In genomic region chr14:103393687-103394626, GRCh38 we compare ENCODE assay signal across 8 cellular contexts. TPM values are rescaled to one million over a fixed set of nuclear protein-coding genes. Genes with fewer than 3 reads are reported as not detected.
A peak's percentile ranks its signal among the peaks of the same experiment; 100 is the strongest.
DNase-seq lines count a peak whose midpoint lies in the region; ATAC-seq and TF ChIP-seq lines count a peak whose summit lies in the region.

No MANE protein-coding gene starts in this region.

- no peak for ATAC-seq in PC-3

- H3K79me2 ChIP-seq in PC-3 (ENCODE audit: low read length): peaks cover 99% of the 10 kb centered on the region

- no peaks in the 10 kb centered on the region for H3K9me3 Mint-ChIP-seq in activated naive CD4-positive, alpha-beta T cell treated with anti-CD3 and anti-CD28 coated beads, Interleukin-2, amount 50 U/mL, for 24 hours
- H3K9me3 Mint-ChIP-seq in neural crest cell: no peaks in the 10 kb centered on the region

- CTCF ChIA-PET in PC-3 (lab: Charles Lee): interaction anchor here (0.6 kb wide), 1 partner anchor 879 kb away, joined by 3 read pairs; no protein-coding TSS in a partner anchor

- no peaks in the 10 kb centered on the region for H3K27me3 Mint-ChIP-seq in activated naive CD4-positive, alpha-beta T cell treated with anti-CD3 and anti-CD28 coated beads, Interleukin-2, amount 50 U/mL, for 24 hours
- H3K27me3 Mint-ChIP-seq in neural crest cell (ENCODE audit: low read depth): no peaks in the 10 kb centered on the region

- no peaks in the 10 kb centered on the region for H3K9me2 ChIP-seq in PC-3 (replicated peaks; ENCODE audit: low read length)

- H4K20me1 ChIP-seq in PC-3 (ENCODE audit: low read length): peaks cover 74% of the 10 kb centered on the region

- no peaks in the 10 kb centered on the region for H3K9me3 ChIP-seq in PC-3 (ENCODE audit: low read length)

- H3K4me2 ChIP-seq in PC-3 (ENCODE audit: low read length): no peak overlapping the region

- no peak for DNase-seq in activated naive CD4-positive, alpha-beta T cell (lab: John Stamatoyannopoulos, UW)
- DNase-seq in PC-3 (peak; percentile 58), epidermal melanocyte (ENCODE audit: insufficient read length, low spot score) (peak; percentile 41), neural crest cell (ENCODE audit: low read depth, low spot score) (no peak), NCI-H524 treated with DMSO at 0.1 percent for 48 hours (lab: John Stamatoyannopoulos, UW) (no peak), NCI-H187 (lab: John Stamatoyannopoulos, UW) (no peak), ecto neural progenitor cell (ENCODE audit: low spot score) (no peak)

- BruUV-seq in PC-3 (replicated peaks; lab: Mats Ljungman, UMichigan): no TSS peak

- peaks cover 40% of the 10 kb centered on the region for H3K4me1 ChIP-seq in PC-3 (ENCODE audit: insufficient read depth, low read length)

- H3K27ac ChIP-seq in PC-3 (ENCODE audit: low read length): no peak overlapping the region

- H3K9ac ChIP-seq in PC-3 (ENCODE audit: low read length): no peak overlapping the region

- H3K36me3 ChIP-seq in PC-3 (ENCODE audit: low read depth, low read length): no peaks in the 10 kb centered on the region

- H3F3A ChIP-seq in PC-3 (ENCODE audit: low read length, unreplicated experiment): peaks cover 8% of the 10 kb centered on the region

- peak overlapping the region; percentile 68 for H3K27ac Mint-ChIP-seq in activated naive CD4-positive, alpha-beta T cell treated with anti-CD3 and anti-CD28 coated beads, Interleukin-2, amount 50 U/mL, for 24 hours
- no peak overlapping the region for H3K27ac Mint-ChIP-seq in neural crest cell (ENCODE audit: unreplicated experiment)

- H3K4me3 ChIP-seq in PC-3 (ENCODE audit: low read length): no peak overlapping the region

- H3K27me3 ChIP-seq in PC-3 (ENCODE audit: low read length): no peaks in the 10 kb centered on the region

- intact Hi-C loops in PC-3 (cut with micrococcal nuclease): no loop called here

- H3K4me1 Mint-ChIP-seq in activated naive CD4-positive, alpha-beta T cell treated with anti-CD3 and anti-CD28 coated beads, Interleukin-2, amount 50 U/mL, for 24 hours: peaks cover 73% of the 10 kb centered on the region
- H3K4me1 Mint-ChIP-seq in neural crest cell: peaks cover 44% of the 10 kb centered on the region

- no peak overlapping the region for H2AFZ ChIP-seq in PC-3 (ENCODE audit: low read length)

- TF ChIP-seq CTCF in PC-3 (conservative IDR thresholded peaks at IDR 0.05; ENCODE audit: low read depth, low read length): peak; percentile 75
- peak; percentile 79 for TF ChIP-seq CTCF in neural crest cell (conservative IDR thresholded peaks at IDR 0.05)

- peak overlapping the region; percentile 59 for H3K4me3 Mint-ChIP-seq in activated naive CD4-positive, alpha-beta T cell treated with anti-CD3 and anti-CD28 coated beads, Interleukin-2, amount 50 U/mL, for 24 hours
- H3K4me3 Mint-ChIP-seq in neural crest cell: no peak overlapping the region

- no peaks in the 10 kb centered on the region for H3K36me3 Mint-ChIP-seq in activated naive CD4-positive, alpha-beta T cell treated with anti-CD3 and anti-CD28 coated beads, Interleukin-2, amount 50 U/mL, for 24 hours
- H3K36me3 Mint-ChIP-seq in neural crest cell (ENCODE audit: low read depth): no peaks in the 10 kb centered on the region

- POLR2A ChIA-PET in PC-3 (lab: Charles Lee; ENCODE audit: unreplicated experiment): no interaction called here

RNA-seq across cellular contexts. Expression of gene MARK3, which starts 8.7 kb away (rescaled TPM):
- total RNA-seq in PC-3 (2014; rRNA removed) (69.9 and 73.4 TPM in 2 replicates), neural crest cell (98.8 and 109 TPM in 2 replicates)

RNA-seq across cellular contexts. Expression of gene EIF5, which starts 59.9 kb away (rescaled TPM):
- total RNA-seq in PC-3 (2014; rRNA removed): 198 and 216 TPM in 2 replicates
- total RNA-seq in neural crest cell: 458 and 483 TPM in 2 replicates

Comparison
In these comparisons a context has a peak if more than half of its experiments do, and no peak if none do; other contexts are left out.
1. DNase-seq: peak in PC-3 (single experiment) and epidermal melanocyte (single experiment); none in activated naive CD4-positive, alpha-beta T cell (0 of 4), neural crest cell (single experiment), NCI-H524 treated with DMSO at 0.1 percent for 48 hours (single experiment), NCI-H187 (0 of 2) and ecto neural progenitor cell (single experiment).